In the genomic region with DNA sequence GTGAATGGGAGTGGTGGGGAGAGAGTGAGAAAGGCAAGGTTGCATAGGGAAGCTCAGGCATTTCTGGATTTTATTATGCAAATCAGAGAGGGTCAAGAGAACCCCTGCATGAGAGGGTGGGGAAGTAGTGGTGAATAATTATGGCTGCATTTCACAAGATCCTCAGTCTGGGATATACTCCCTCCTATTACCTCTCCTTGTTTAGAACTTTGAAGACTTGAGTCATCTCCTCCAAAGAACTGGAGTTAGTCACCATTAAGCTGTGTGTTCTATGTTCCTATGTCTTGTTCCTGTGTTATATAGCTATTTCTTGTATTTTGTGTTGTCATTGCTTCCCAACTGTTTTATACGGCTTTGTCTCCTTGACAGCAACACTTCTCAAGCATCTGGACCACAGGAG, we compare ENCODE assay signal across 20 cellular contexts. TPM values are rescaled to one million over a fixed set of nuclear protein-coding genes. Genes with fewer than 3 reads are reported as not detected.
"Had no signal": no experiment of that assay in that cellular context is flagged by ENCODE, and none has a peak within 500 bp of the region (broad histone marks: within the 10 kb centered on the region; RNA-seq: fewer than 3 reads in every experiment).

No MANE protein-coding gene starts in this region.

- H3K27ac ChIP-seq: epithelial cell of prostate, hepatocyte, left ventricle myocardium inferior, neutrophil, tibial nerve, uterus had no signal

- H3K4me3 ChIP-seq: hepatocyte, left ventricle myocardium inferior, tibial nerve, uterus had no signal

- H3K79me2 ChIP-seq: hepatocyte had no signal

- DNase-seq: activated CD4-positive, alpha-beta memory T cell treated with anti-CD3 and anti-CD28 coated beads for 36 hours; activated CD4-positive, alpha-beta T cell treated with anti-CD3 and anti-CD28 coated beads for 36 hours; activated CD8-positive, alpha-beta memory T cell treated with anti-CD3 and anti-CD28 coated beads, Interleukin-2, amount 10 ng/mL, durations not matched to agents 7 days and 5 days; activated naive CD4-positive, alpha-beta T cell treated with anti-CD3 and anti-CD28 coated beads, Interleukin-2, amount 50 U/mL, for 16 hours; activated T-cell treated with anti-CD3 and anti-CD28 coated beads, Interleukin-2, amount 50 U/mL, for 1 hour; cortex of kidney; effector CD8-positive, alpha-beta T cell; left ventricle myocardium inferior; mesendoderm; natural killer cell; posterior cingulate gyrus; stimulated activated CD4-positive, alpha-beta T cell treated with anti-CD3 and anti-CD28 coated beads, Interleukin-2, amount 100 ng/mL, for 48 hours; uterus had no signal

- H2AFZ ChIP-seq: hepatocyte had no signal

- ATAC-seq: activated CD4-positive, alpha-beta T cell treated with anti-CD3 and anti-CD28 coated beads for 36 hours; activated CD8-positive, alpha-beta memory T cell treated with anti-CD3 and anti-CD28 coated beads, Interleukin-2, amount 10 ng/mL, durations not matched to agents 7 days and 5 days; natural killer cell; stimulated activated memory B cell treated with anti-CD40 and anti-IgM and Interleukin-4, amounts not matched to agents 10 μg/mL and 1 μg/mL and 100 μg/mL, for 72 hours had no signal

- H3K4me2 ChIP-seq: hepatocyte had no signal

- H3K4me3 Mint-ChIP-seq: activated CD4-positive, alpha-beta memory T cell treated with anti-CD3 and anti-CD28 coated beads for 36 hours; activated CD4-positive, alpha-beta T cell treated with anti-CD3 and anti-CD28 coated beads for 36 hours; activated CD8-positive, alpha-beta memory T cell treated with anti-CD3 and anti-CD28 coated beads, Interleukin-2, amount 10 ng/mL, durations not matched to agents 7 days and 5 days; brain; natural killer cell; stimulated activated memory B cell treated with anti-CD40 and anti-IgM and Interleukin-4, amounts not matched to agents 10 μg/mL and 1 μg/mL and 100 μg/mL, for 72 hours; T-helper 1 cell treated with Interleukin-12 subunit alpha and Interleukin-12 subunit beta and Interleukin-4 antibody, amounts not matched to agents 30 μg/mL and 1 μg/mL, for 36 hours had no signal

- H3K36me3 Mint-ChIP-seq: activated CD4-positive, alpha-beta memory T cell treated with anti-CD3 and anti-CD28 coated beads for 36 hours; activated CD8-positive, alpha-beta memory T cell treated with anti-CD3 and anti-CD28 coated beads, Interleukin-2, amount 10 ng/mL, durations not matched to agents 7 days and 5 days; brain; natural killer cell; stimulated activated memory B cell treated with anti-CD40 and anti-IgM and Interleukin-4, amounts not matched to agents 10 μg/mL and 1 μg/mL and 100 μg/mL, for 72 hours had no signal

- H3K4me1 Mint-ChIP-seq: activated CD4-positive, alpha-beta T cell treated with anti-CD3 and anti-CD28 coated beads for 36 hours; activated CD8-positive, alpha-beta memory T cell treated with anti-CD3 and anti-CD28 coated beads, Interleukin-2, amount 10 ng/mL, durations not matched to agents 7 days and 5 days; natural killer cell; stimulated activated memory B cell treated with anti-CD40 and anti-IgM and Interleukin-4, amounts not matched to agents 10 μg/mL and 1 μg/mL and 100 μg/mL, for 72 hours had no signal

- H3K4me1 ChIP-seq: uterus had no signal

- H3K36me3 ChIP-seq: left ventricle myocardium inferior, neutrophil, tibial nerve, uterus had no signal

- H3K9me3 ChIP-seq: left ventricle myocardium inferior, neutrophil, tibial nerve, uterus had no signal

- H3K27ac Mint-ChIP-seq: activated CD4-positive, alpha-beta memory T cell treated with anti-CD3 and anti-CD28 coated beads for 36 hours; activated CD4-positive, alpha-beta T cell treated with anti-CD3 and anti-CD28 coated beads for 36 hours; activated CD8-positive, alpha-beta memory T cell treated with anti-CD3 and anti-CD28 coated beads, Interleukin-2, amount 10 ng/mL, durations not matched to agents 7 days and 5 days; brain; natural killer cell; stimulated activated memory B cell treated with anti-CD40 and anti-IgM and Interleukin-4, amounts not matched to agents 10 μg/mL and 1 μg/mL and 100 μg/mL, for 72 hours; T-helper 1 cell treated with Interleukin-12 subunit alpha and Interleukin-12 subunit beta and Interleukin-4 antibody, amounts not matched to agents 30 μg/mL and 1 μg/mL, for 36 hours had no signal

- H3K27me3 Mint-ChIP-seq: activated CD8-positive, alpha-beta memory T cell treated with anti-CD3 and anti-CD28 coated beads, Interleukin-2, amount 10 ng/mL, durations not matched to agents 7 days and 5 days; brain had no signal

- H3K9me3 Mint-ChIP-seq: activated CD4-positive, alpha-beta memory T cell treated with anti-CD3 and anti-CD28 coated beads for 36 hours; stimulated activated memory B cell treated with anti-CD40 and anti-IgM and Interleukin-4, amounts not matched to agents 10 μg/mL and 1 μg/mL and 100 μg/mL, for 72 hours; T-helper 1 cell treated with Interleukin-12 subunit alpha and Interleukin-12 subunit beta and Interleukin-4 antibody, amounts not matched to agents 30 μg/mL and 1 μg/mL, for 36 hours had no signal

- H3K27me3 ChIP-seq: hepatocyte, tibial nerve, uterus had no signal

RNA-seq across cellular contexts. Expression of gene SOX9, which starts 18.4 kb away (rescaled TPM):
- total RNA-seq: activated CD4-positive, alpha-beta memory T cell treated with anti-CD3 and anti-CD28 coated beads for 36 hours; activated CD4-positive, alpha-beta T cell treated with anti-CD3 and anti-CD28 coated beads for 36 hours; activated CD8-positive, alpha-beta memory T cell treated with anti-CD3 and anti-CD28 coated beads, Interleukin-2, amount 10 ng/mL, durations not matched to agents 7 days and 5 days; natural killer cell had no signal
